Comparison of ENCODE assay signal across 21 cellular contexts in genomic region chr12:34297126-34297789, GRCh38.
DNase-seq lines count a peak whose midpoint lies in the region; ATAC-seq, FAIRE-seq and TF ChIP-seq lines count a peak whose summit lies in the region.
"Had no signal": no experiment of that assay in that cellular context is flagged by ENCODE, and none has a peak within 500 bp of the region (broad histone marks: within the 10 kb centered on the region; RNA-seq: fewer than 3 reads in every experiment).

No MANE protein-coding gene starts in this region.

- no peaks in the 10 kb centered on the region for H3K36me3 ChIP-seq in MM.1S (replicated peaks; ENCODE audit: insufficient read depth, low read length)

- H3K4me1 ChIP-seq in MM.1S (ENCODE audit: low read length): no peaks in the 10 kb centered on the region
- H3K4me1 ChIP-seq in right cardiac atrium (ENCODE audit: control insufficient read depth, insufficient read depth, low read length): no peaks in the 10 kb centered on the region

- peak overlapping the region; percentile 37; the same call in 1 of the 2 replicates for H3K4me2 ChIP-seq in MM.1S (ENCODE audit: low read depth, low read length)
- H3K4me2 ChIP-seq: KMS-11 had no signal

- no peaks in the 10 kb centered on the region for H3K4me1 Mint-ChIP-seq in activated CD4-positive, alpha-beta T cell treated with anti-CD3 and anti-CD28 coated beads, Interleukin-2, amount 10 ng/mL, durations not matched to agents 7 days and 5 days

- H3K4me3 Mint-ChIP-seq in activated CD4-positive, alpha-beta T cell treated with anti-CD3 and anti-CD28 coated beads, Interleukin-2, amount 10 ng/mL, durations not matched to agents 7 days and 5 days: no peak overlapping the region

- WGBS in right cardiac atrium: 61% methylated on average over 18 of the region's 18 CpGs

- H3K4me3 ChIP-seq in MM.1S (ENCODE audit: low read length) (peak overlapping the region; percentile 7; the same call in 1 of the 2 replicates), right cardiac atrium (ENCODE audit: low read length) (no peak overlapping the region)

- H3K27ac ChIP-seq in MM.1S (ENCODE audit: low read length) (no peak overlapping the region), right cardiac atrium (ENCODE audit: low read length) (no peak overlapping the region)
- H3K27ac ChIP-seq: C4-2B, KMS-11 had no signal

- POLR2A ChIA-PET in activated CD4-positive, alpha-beta T cell treated with anti-CD3 and anti-CD28 coated beads, Interleukin-2, amount 10 ng/mL, durations not matched to agents 7 days and 5 days (lab: Charles Lee): no interaction called here

- 0 out of 2 replicates have a peak overlapping the region, but pooled peaks have one; percentile 3 for H2AFZ ChIP-seq in MM.1S (ENCODE audit: low read length)

- TF ChIP-seq CTCF in MM.1S (IDR thresholded peaks at IDR 0.05; ENCODE audit: low read length): no peak

- H3K9me2 ChIP-seq in MM.1S (replicated peaks; ENCODE audit: insufficient read depth, low read length): no peaks in the 10 kb centered on the region

- ATAC-seq in right cardiac atrium: no peak
- ATAC-seq in sciatic nerve: no peak
- ATAC-seq in GM21528 (IDR thresholded peaks at IDR 0.05; ENCODE audit: low FRiP score, unreplicated experiment): no peak

- CTCF ChIA-PET in activated CD4-positive, alpha-beta T cell treated with anti-CD3 and anti-CD28 coated beads, Interleukin-2, amount 10 ng/mL, durations not matched to agents 7 days and 5 days (lab: Charles Lee): no interaction called here

- intact Hi-C loops in right cardiac atrium (cut with DNase I) (no loop called here), sciatic nerve (cut with DNase I) (no loop called here)

- H3K79me2 ChIP-seq in MM.1S (ENCODE audit: low read length): no peaks in the 10 kb centered on the region

- H3K36me3 Mint-ChIP-seq in activated CD4-positive, alpha-beta T cell treated with anti-CD3 and anti-CD28 coated beads, Interleukin-2, amount 10 ng/mL, durations not matched to agents 7 days and 5 days (ENCODE audit: low read depth): peaks cover 2% of the 10 kb centered on the region

- no peak overlapping the region for H3K9ac ChIP-seq in MM.1S (ENCODE audit: low read length)
- H3K9ac ChIP-seq: KMS-11 had no signal

- no peaks in the 10 kb centered on the region for H3K27me3 Mint-ChIP-seq in activated CD4-positive, alpha-beta T cell treated with anti-CD3 and anti-CD28 coated beads, Interleukin-2, amount 10 ng/mL, durations not matched to agents 7 days and 5 days

- H3K9me3 ChIP-seq in MM.1S (replicated peaks; ENCODE audit: insufficient read depth, low read length) (no peaks in the 10 kb centered on the region), right cardiac atrium (ENCODE audit: control insufficient read depth, low read length) (no peaks in the 10 kb centered on the region)

- H4K20me1 ChIP-seq in MM.1S (ENCODE audit: insufficient read depth, low read length): no peaks in the 10 kb centered on the region

- peaks cover 53% of the 10 kb centered on the region for H3K9me3 Mint-ChIP-seq in activated CD4-positive, alpha-beta T cell treated with anti-CD3 and anti-CD28 coated beads, Interleukin-2, amount 10 ng/mL, durations not matched to agents 7 days and 5 days

- H3F3A ChIP-seq in MM.1S (ENCODE audit: insufficient read depth, low read length): no peaks in the 10 kb centered on the region

- FAIRE-seq in HTR-8/SVneo (lab: Jason Lieb, UNC): no peak
- FAIRE-seq: G401.6, GM12892 had no signal

- H3K27me3 ChIP-seq in MM.1S (replicated peaks; ENCODE audit: insufficient read depth, low read length): no peaks in the 10 kb centered on the region
- no peaks in the 10 kb centered on the region for H3K27me3 ChIP-seq in right cardiac atrium (ENCODE audit: control insufficient read depth, insufficient read depth)

- DNase-seq in activated CD4-positive, alpha-beta T cell treated with anti-CD3 and anti-CD28 coated beads, Interleukin-2, amount 10 ng/mL, durations not matched to agents 7 days and 5 days: no peak
- no peak for DNase-seq in activated CD4-positive, alpha-beta T cell treated with anti-CD3 and anti-CD28 coated beads, Interleukin-2, amount 50 U/mL, for 48 hours
- no peak for DNase-seq in MM.1S
- peak in 2 of 3 donors; percentile 2 to 17 for DNase-seq in right cardiac atrium
- DNase-seq in sciatic nerve (ENCODE audit: low spot score): peak; percentile 18
- DNase-seq in HuH-7.5 (ENCODE audit: low spot score): no peak
- DNase-seq in HTR-8/SVneo (ENCODE audit: insufficient read length, low spot score): no peak
- DNase-seq: 8988T, GOT3, HCEC 1CT, IMR-90, NCI-H1105 treated with DMSO at 0.1 percent for 48 hours, NCI-H2081, NCI-H446 treated with DMSO at 0.1 percent for 48 hours, NCI-H526 treated with DMSO at 0.1 percent for 48 hours, SHP77 had no signal

- peak overlapping the region; percentile 46 for H3K27ac Mint-ChIP-seq in activated CD4-positive, alpha-beta T cell treated with anti-CD3 and anti-CD28 coated beads, Interleukin-2, amount 10 ng/mL, durations not matched to agents 7 days and 5 days

Comparison
In these comparisons a context has a peak if more than half of its experiments do, and no peak if none do; other contexts are left out.
1. DNase-seq: peak in right cardiac atrium (2 of 3) and sciatic nerve (single experiment); none in activated CD4-positive, alpha-beta T cell treated with anti-CD3 and anti-CD28 coated beads, Interleukin-2, amount 10 ng/mL, durations not matched to agents 7 days and 5 days (single experiment), activated CD4-positive, alpha-beta T cell treated with anti-CD3 and anti-CD28 coated beads, Interleukin-2, amount 50 U/mL, for 48 hours (0 of 2), MM.1S (single experiment), HuH-7.5 (single experiment) and HTR-8/SVneo (single experiment).